Comparison of ENCODE assay signal across 3 cellular contexts in genomic region chr3:145760036-145760435, GRCh38.
"Had no signal": no experiment of that assay in that cellular context is flagged by ENCODE, and none has a peak within 500 bp of the region (broad histone marks: within the 10 kb centered on the region; RNA-seq: fewer than 3 reads in every experiment).

No MANE protein-coding gene starts in this region.

- DNase-seq: H9, HCEC 1CT, IMR-90 had no signal
